In the genomic region with DNA sequence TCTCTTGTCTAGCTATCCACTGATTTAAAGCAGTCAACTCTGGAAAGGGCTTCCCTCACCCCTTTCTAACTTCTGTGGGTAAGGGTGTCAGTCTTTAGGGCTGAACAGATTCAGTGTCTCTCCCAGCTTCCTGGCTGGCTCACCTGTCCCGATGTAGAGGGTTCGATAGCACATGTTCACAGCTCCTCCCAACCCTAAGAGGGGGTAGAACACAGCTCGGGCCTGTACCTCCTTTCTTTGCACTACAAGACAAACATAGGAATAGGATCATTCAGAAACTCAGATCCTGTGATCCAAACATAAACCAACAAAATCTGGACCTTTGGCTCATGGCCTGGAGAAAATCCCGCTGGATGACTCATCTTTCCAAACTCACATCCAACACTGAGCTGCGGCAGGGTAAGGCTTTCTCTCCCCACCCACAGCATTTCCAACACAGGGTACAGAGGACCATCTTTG, we compare ENCODE assay signal across 10 cellular contexts. TPM values are rescaled to one million over a fixed set of nuclear protein-coding genes. Genes with fewer than 3 reads are reported as not detected.
DNase-seq lines count a peak whose midpoint lies in the region; ATAC-seq and TF ChIP-seq lines count a peak whose summit lies in the region.
"Had no signal": no experiment of that assay in that cellular context is flagged by ENCODE, and none has a peak within 500 bp of the region (broad histone marks: within the 10 kb centered on the region; RNA-seq: fewer than 3 reads in every experiment).

No MANE protein-coding gene starts in this region.

- TF ChIP-seq CTCF in chondrocyte (IDR thresholded peaks at IDR 0.05) (no peak), right lobe of liver (IDR thresholded peaks at IDR 0.05) (no peak), tibial artery (IDR thresholded peaks at IDR 0.05) (no peak)

- H3K36me3 ChIP-seq in right lobe of liver (peaks cover 0 to 60% (median 20%) of the 10 kb centered on the region in 4 donors), tibial artery (peaks cover 49 to 84% (median 76%) of the 10 kb centered on the region in 3 donors)

- POLR2A ChIA-PET in activated CD4-positive, alpha-beta T cell treated with anti-CD3 and anti-CD28 coated beads for 36 hours (lab: Charles Lee): interaction anchor here (1.2 kb wide), 1 partner anchor 209 kb away, joined by 3 read pairs; no protein-coding TSS in a partner anchor

- TF ChIP-seq POLR2A in right lobe of liver (IDR thresholded peaks at IDR 0.05): no peak

- H3K27me3 ChIP-seq in right lobe of liver (no peaks in the 10 kb centered on the region), tibial artery (no peaks in the 10 kb centered on the region)
- H3K27me3 ChIP-seq: neutrophil had no signal

- H3K4me3 ChIP-seq in right lobe of liver: no peak overlapping the region
- H3K4me3 ChIP-seq in tibial artery: no peak overlapping the region

- H3K4me1 ChIP-seq in right lobe of liver: peaks cover 0 to 30% (median 9%) of the 10 kb centered on the region in 4 donors
- peaks cover 0 to 16% (median 11%) of the 10 kb centered on the region in 4 donors for H3K4me1 ChIP-seq in tibial artery

- H3K4me3 Mint-ChIP-seq in activated CD4-positive, alpha-beta T cell treated with anti-CD3 and anti-CD28 coated beads for 36 hours: no peak overlapping the region
- H3K4me3 Mint-ChIP-seq in chondrocyte (ENCODE audit: unreplicated experiment): no peak overlapping the region

- no peaks in the 10 kb centered on the region for H3K27me3 Mint-ChIP-seq in activated CD4-positive, alpha-beta T cell treated with anti-CD3 and anti-CD28 coated beads for 36 hours
- H3K27me3 Mint-ChIP-seq in chondrocyte (ENCODE audit: low read depth): no peaks in the 10 kb centered on the region

- CTCF ChIA-PET in activated CD4-positive, alpha-beta T cell treated with anti-CD3 and anti-CD28 coated beads for 36 hours (lab: Charles Lee): interaction anchor here (0.6 to 4.9 kb wide), 15 partner anchors 9 to 605 kb away, joined by 3 to 25 read pairs (median 4); partner anchors contain the start of gene FLOT2

- intact Hi-C loops in activated CD4-positive, alpha-beta T cell treated with anti-CD3 and anti-CD28 coated beads for 36 hours (cut with DNase I, micrococcal nuclease): no loop called here
- intact Hi-C loops in right lobe of liver (cut with DNase I) (no loop called here), tibial artery (cut with DNase I; ENCODE audit: low total_unique reads) (loop anchor here (10.0 kb wide), 1 partner anchor 64 kb away; the partner anchor contains the start of gene FAM222B)

- H3K27ac Mint-ChIP-seq in activated CD4-positive, alpha-beta T cell treated with anti-CD3 and anti-CD28 coated beads for 36 hours: peak overlapping the region; percentile 6
- peak overlapping the region; percentile 80 for H3K27ac Mint-ChIP-seq in chondrocyte (ENCODE audit: unreplicated experiment)

- no peaks in the 10 kb centered on the region for H3K4me1 Mint-ChIP-seq in activated CD4-positive, alpha-beta T cell treated with anti-CD3 and anti-CD28 coated beads for 36 hours
- H3K4me1 Mint-ChIP-seq in chondrocyte (ENCODE audit: low read depth): peaks cover 7% of the 10 kb centered on the region

- no peaks in the 10 kb centered on the region for H3K9me3 Mint-ChIP-seq in activated CD4-positive, alpha-beta T cell treated with anti-CD3 and anti-CD28 coated beads for 36 hours (ENCODE audit: low read depth)
- no peaks in the 10 kb centered on the region for H3K9me3 Mint-ChIP-seq in chondrocyte (ENCODE audit: low read depth)

- no peak for ATAC-seq in activated CD4-positive, alpha-beta T cell treated with anti-CD3 and anti-CD28 coated beads for 36 hours
- ATAC-seq in right lobe of liver: peak; percentile 53 to 73 (median 69)
- ATAC-seq in HG02885 (IDR thresholded peaks at IDR 0.05; ENCODE audit: poor library complexity, unreplicated experiment): no peak
- no peak for ATAC-seq in HG03432 (IDR thresholded peaks at IDR 0.05; ENCODE audit: unreplicated experiment)
- no peak for ATAC-seq in HG03565 (IDR thresholded peaks at IDR 0.05; ENCODE audit: unreplicated experiment)

- peaks cover 44% of the 10 kb centered on the region for H3K36me3 Mint-ChIP-seq in activated CD4-positive, alpha-beta T cell treated with anti-CD3 and anti-CD28 coated beads for 36 hours (ENCODE audit: low read depth)
- peaks cover 39% of the 10 kb centered on the region for H3K36me3 Mint-ChIP-seq in chondrocyte (ENCODE audit: low read depth)

- H3K27ac ChIP-seq in right lobe of liver: peak overlapping the region; percentile 29 to 64 (median 41)
- H3K27ac ChIP-seq in tibial artery: peak overlapping the region; percentile 75 to 77

- WGBS in right lobe of liver (ENCODE audit: insufficient coverage, low coverage, low lambda C conversion rate, missing lambda C conversion rate): 19% methylated on average over 4 of the region's 5 CpGs

- no peak for DNase-seq in activated CD4-positive, alpha-beta T cell treated with anti-CD3 and anti-CD28 coated beads for 36 hours
- DNase-seq in activated CD4-positive, alpha-beta T cell treated with anti-CD3 and anti-CD28 coated beads, Interleukin-2, amount 50 U/mL, for 48 hours: no peak
- DNase-seq in chondrocyte (ENCODE audit: low spot score) (no peak), right lobe of liver (no peak), tibial artery (peak; percentile 69 to 81)
- DNase-seq: 8988T had no signal

- no peaks in the 10 kb centered on the region for H3K9me3 ChIP-seq in right lobe of liver
- H3K9me3 ChIP-seq in tibial artery: no peaks in the 10 kb centered on the region
- H3K9me3 ChIP-seq: neutrophil had no signal

RNA-seq across cellular contexts. Expression of gene DHRS13, which starts 5.8 kb away (rescaled TPM):
- 10 to 100 TPM; 23.3 to 29.5 TPM for total RNA-seq in activated CD4-positive, alpha-beta T cell treated with anti-CD3 and anti-CD28 coated beads for 36 hours
- total RNA-seq in chondrocyte: 4.4 to 6.0 TPM (median 5.8 TPM) in 3 replicates
- 10 to 100 TPM in 3 of 6 experiments, 1 to 10 TPM in 3; 3.4 to 27.4 (median 8.8) TPM for total RNA-seq in right lobe of liver

RNA-seq across cellular contexts. Expression of gene FLOT2, which starts 11.1 kb away (rescaled TPM):
- 10 to 100 TPM; 81.3 to 88.4 TPM for total RNA-seq in activated CD4-positive, alpha-beta T cell treated with anti-CD3 and anti-CD28 coated beads for 36 hours
- total RNA-seq in chondrocyte (46.6 to 74.1 TPM (median 65.8 TPM) in 3 replicates), right lobe of liver (100 to 1,000 TPM in 1 of 6 experiments, 10 to 100 TPM in 5; 64.9 to 131 (median 82.8) TPM)

RNA-seq across cellular contexts. Expression of gene PHF12, which starts 42.6 kb away (rescaled TPM):
- total RNA-seq in activated CD4-positive, alpha-beta T cell treated with anti-CD3 and anti-CD28 coated beads for 36 hours: 10 to 100 TPM; 48.6 to 52.3 TPM
- total RNA-seq in chondrocyte (30.2 to 49.2 TPM (median 33.6 TPM) in 3 replicates), right lobe of liver (10 to 100 TPM; 13.0 to 33.1 (median 17.4) TPM)

RNA-seq across cellular contexts. Expression of gene ERAL1, which starts 53.9 kb away (rescaled TPM):
- total RNA-seq in activated CD4-positive, alpha-beta T cell treated with anti-CD3 and anti-CD28 coated beads for 36 hours: 10 to 100 TPM; 51.5 to 74.8 TPM
- total RNA-seq in chondrocyte: 31.2 to 40.5 TPM (median 31.8 TPM) in 3 replicates
- total RNA-seq in right lobe of liver: 10 to 100 TPM; 21.6 to 47.1 (median 23.4) TPM

Comparison
In these comparisons a context has a peak if more than half of its experiments do, and no peak if none do; other contexts are left out.
1. ATAC-seq: peak in right lobe of liver (4 of 4); none in activated CD4-positive, alpha-beta T cell treated with anti-CD3 and anti-CD28 coated beads for 36 hours (single experiment), HG02885 (single experiment), HG03432 (single experiment) and HG03565 (single experiment).
2. DNase-seq: peak in tibial artery (2 of 2); none in activated CD4-positive, alpha-beta T cell treated with anti-CD3 and anti-CD28 coated beads for 36 hours (single experiment), activated CD4-positive, alpha-beta T cell treated with anti-CD3 and anti-CD28 coated beads, Interleukin-2, amount 50 U/mL, for 48 hours (0 of 2), chondrocyte (single experiment) and right lobe of liver (0 of 3).